In genomic region chr15:78147566-78147965, GRCh38 we compare ENCODE assay signal across 12 cellular contexts. TPM values are rescaled to one million over a fixed set of nuclear protein-coding genes. Genes with fewer than 3 reads are reported as not detected.
A peak's percentile ranks its signal among the peaks of the same experiment; 100 is the strongest.
DNase-seq lines count a peak whose midpoint lies in the region; ATAC-seq and TF ChIP-seq lines count a peak whose summit lies in the region.
"Had no signal": no experiment of that assay in that cellular context is flagged by ENCODE, and none has a peak within 500 bp of the region (broad histone marks: within the 10 kb centered on the region; RNA-seq: fewer than 3 reads in every experiment).

No MANE protein-coding gene starts in this region.

- no peaks in the 10 kb centered on the region for H3K9me3 ChIP-seq in CD8-positive, alpha-beta T cell (ENCODE audit: low read length)
- H3K9me3 ChIP-seq: Peyer's patch, tibial artery had no signal

- no peak overlapping the region for H3K27ac Mint-ChIP-seq in CD8-positive, alpha-beta T cell
- H3K27ac Mint-ChIP-seq in IgD-negative memory B cell = no peak overlapping the region
- H3K27ac Mint-ChIP-seq in chondrocyte (ENCODE audit: unreplicated experiment) = peak overlapping the region; percentile 2
- H3K27ac Mint-ChIP-seq in natural killer cell = peak overlapping the region; percentile 56 to 91

- no peaks in the 10 kb centered on the region for H3K9me3 Mint-ChIP-seq in CD8-positive, alpha-beta T cell
- H3K9me3 Mint-ChIP-seq in IgD-negative memory B cell = no peaks in the 10 kb centered on the region
- no peaks in the 10 kb centered on the region for H3K9me3 Mint-ChIP-seq in chondrocyte (ENCODE audit: low read depth)
- no peaks in the 10 kb centered on the region for H3K9me3 Mint-ChIP-seq in natural killer cell

- peaks cover 18% of the 10 kb centered on the region for H3K4me1 ChIP-seq in CD8-positive, alpha-beta T cell (ENCODE audit: insufficient read depth, low read length)

- CTCF ChIA-PET in CD8-positive, alpha-beta T cell (lab: Charles Lee) = interaction anchor here (1.0 to 2.6 kb wide), 5 partner anchors 9 to 48 kb away, joined by 3 to 16 read pairs (median 5); partner anchors contain the start of gene CIB2
- CTCF ChIA-PET in GM10248 (lab: Yijun Ruan, JAX) = interaction anchor here (1.0 to 4.6 kb wide), 9 partner anchors 9 to 188 kb away, joined by 3 to 24 read pairs (median 3); partner anchors contain the start of gene CIB2

- no peaks in the 10 kb centered on the region for H3K27me3 ChIP-seq in CD8-positive, alpha-beta T cell (ENCODE audit: insufficient read depth, low read length)
- H3K27me3 ChIP-seq: Peyer's patch, tibial artery had no signal

- no peaks in the 10 kb centered on the region for H3K27me3 Mint-ChIP-seq in CD8-positive, alpha-beta T cell (ENCODE audit: low read depth)
- H3K27me3 Mint-ChIP-seq in IgD-negative memory B cell (no peaks in the 10 kb centered on the region), chondrocyte (ENCODE audit: low read depth) (no peaks in the 10 kb centered on the region), natural killer cell (ENCODE audit: low read depth in 2 of 2) (no peaks in the 10 kb centered on the region)

- H3K36me3 ChIP-seq in CD8-positive, alpha-beta T cell (ENCODE audit: insufficient read depth, low read length) = no peaks in the 10 kb centered on the region
- H3K36me3 ChIP-seq: Peyer's patch, tibial artery had no signal

- ATAC-seq in CD8-positive, alpha-beta T cell = no peak
- ATAC-seq in natural killer cell = no peak
- no peak for ATAC-seq in HG02970 (IDR thresholded peaks at IDR 0.05; ENCODE audit: low FRiP score, unreplicated experiment)

- POLR2A ChIA-PET in CD8-positive, alpha-beta T cell (lab: Charles Lee) = interaction anchor here (1.8 to 3.5 kb wide), 2 partner anchors 15 to 16 kb away, joined by 8 to 23 read pairs; partner anchors contain the start of gene CIB2
- POLR2A ChIA-PET in GM10248 (lab: Yijun Ruan, JAX) = no interaction called here

- H3K4me3 ChIP-seq in CD8-positive, alpha-beta T cell (ENCODE audit: low read depth, low read length) = no peak overlapping the region

- H3K36me3 Mint-ChIP-seq in CD8-positive, alpha-beta T cell = peaks cover 7% of the 10 kb centered on the region
- no peaks in the 10 kb centered on the region for H3K36me3 Mint-ChIP-seq in IgD-negative memory B cell
- H3K36me3 Mint-ChIP-seq in chondrocyte (ENCODE audit: low read depth) = no peaks in the 10 kb centered on the region
- no peaks in the 10 kb centered on the region for H3K36me3 Mint-ChIP-seq in natural killer cell

- H3K27ac ChIP-seq in CD8-positive, alpha-beta T cell (ENCODE audit: low read depth, low read length) = no peak overlapping the region
- H3K27ac ChIP-seq: tibial artery had no signal

- peak overlapping the region; percentile 58 for H3K4me3 Mint-ChIP-seq in CD8-positive, alpha-beta T cell
- H3K4me3 Mint-ChIP-seq in IgD-negative memory B cell (peak overlapping the region in 3 of 4 donors; percentile 17 to 88 (median 83)), chondrocyte (ENCODE audit: unreplicated experiment) (peak overlapping the region; percentile 22), natural killer cell (peak overlapping the region; percentile 55)

- no peak for TF ChIP-seq CTCF in CD8-positive, alpha-beta T cell (IDR thresholded peaks at IDR 0.05)
- no peak for TF ChIP-seq CTCF in chondrocyte (IDR thresholded peaks at IDR 0.05)
- no peak for TF ChIP-seq CTCF in natural killer cell (IDR thresholded peaks at IDR 0.05)
- no peak for TF ChIP-seq CTCF in GM10248 (IDR thresholded peaks at IDR 0.05; ENCODE audit: control extremely low read depth, extremely low read depth, low read depth, missing control alignments)

- no peak for DNase-seq in CD8-positive, alpha-beta T cell
- DNase-seq in chondrocyte (ENCODE audit: low spot score) (no peak), natural killer cell (no peak), GM10248 (ENCODE audit: extremely low spot score) (no peak), iPS-NIHi7 (ENCODE audit: extremely low spot score) (no peak)
- DNase-seq in activated effector memory CD4-positive, alpha-beta T cell treated with anti-CD3 and anti-CD28 coated beads, Interleukin-2, amount 50 U/mL, for 16 hours = no peak
- DNase-seq: activated effector memory CD4-positive, alpha-beta T cell treated with Interleukin-2 at 50 U/mL for 16 hours; NCI-H446; tibial artery had no signal

- H3K4me1 Mint-ChIP-seq in CD8-positive, alpha-beta T cell (ENCODE audit: low read depth) = peaks cover 34% of the 10 kb centered on the region
- H3K4me1 Mint-ChIP-seq in IgD-negative memory B cell (peaks cover 19 to 30% (median 23%) of the 10 kb centered on the region in 3 donors), chondrocyte (ENCODE audit: low read depth) (peaks cover 25% of the 10 kb centered on the region), natural killer cell (peaks cover 22 to 28% of the 10 kb centered on the region in 2 donors)

- intact Hi-C loops in CD8-positive, alpha-beta T cell (cut with DNase I, micrococcal nuclease) = loop anchor here (5.0 to 10.0 kb wide), 4 partner anchors 397 to 1215 kb away; partner anchors contain the start of genes MORF4L1 (in 1 of the 2), PSMA4 (in 1 of the 2), RCN2 (in 1 of the 2) and TSPAN3 (in 1 of the 2)
- intact Hi-C loops in natural killer cell (cut with micrococcal nuclease) = loop anchor here (5.0 kb wide), 1 partner anchor 150 kb away; the partner anchor contains the start of gene SKIC8

RNA-seq across cellular contexts. Expression of gene IDH3A, which starts 1.6 kb away (rescaled TPM):
- total RNA-seq in CD8-positive, alpha-beta T cell = 10 to 100 TPM; 54.4 to 61.0 TPM
- polyA plus RNA-seq in IgD-negative memory B cell = 62.1 TPM
- total RNA-seq in chondrocyte (42.6 to 50.7 TPM (median 48.7 TPM) in 3 replicates), natural killer cell (10 to 100 TPM; 43.5 to 55.1 (median 53.3) TPM)

RNA-seq across cellular contexts. Expression of gene CIB2, which starts 16.3 kb away (rescaled TPM):
- 1 to 10 TPM; 1.2 to 1.9 TPM for total RNA-seq in CD8-positive, alpha-beta T cell
- 5.7 TPM for polyA plus RNA-seq in IgD-negative memory B cell
- total RNA-seq in chondrocyte = 5.7 to 8.8 TPM (median 8.0 TPM) in 3 replicates
- total RNA-seq in natural killer cell = 1 to 10 TPM in 1 of 3 donors, under 1 TPM in 2; 0.25 to 1.5 (median 0.99) TPM

RNA-seq across cellular contexts. Expression of gene SH2D7, which starts 55.2 kb away (rescaled TPM):
- total RNA-seq in CD8-positive, alpha-beta T cell = not detected
- not detected for polyA plus RNA-seq in IgD-negative memory B cell
- total RNA-seq in chondrocyte (not detected in 3 replicates), natural killer cell (not detected)

Comparison
In these comparisons a context has a peak if more than half of its experiments do, and no peak if none do; other contexts are left out.
1. H3K27ac Mint-ChIP-seq: peak in chondrocyte (single experiment) and natural killer cell (2 of 2); none in CD8-positive, alpha-beta T cell (single experiment) and IgD-negative memory B cell (0 of 3).
2. H3K4me3 Mint-ChIP-seq: peak in every context shown above with its lines; median percentile 83 in IgD-negative memory B cell; 58 in CD8-positive, alpha-beta T cell; 55 in natural killer cell; 22 in chondrocyte.